Comparison of ENCODE assay signal across 8 cellular contexts in genomic region chr11:47514825-47515647, GRCh38. TPM values are rescaled to one million over a fixed set of nuclear protein-coding genes. Genes with fewer than 3 reads are reported as not detected.
DNase-seq lines count a peak whose midpoint lies in the region; ATAC-seq, FAIRE-seq and TF ChIP-seq lines count a peak whose summit lies in the region.

No MANE protein-coding gene starts in this region.

- POLR2A ChIA-PET in T-cell (lab: Charles Lee) = interaction anchor here (0.5 to 0.9 kb wide), 6 partner anchors 8 to 1672 kb away, joined by 3 to 5 read pairs (median 3); no protein-coding TSS in a partner anchor

- H3K27me3 ChIP-seq in ectodermal cell (ENCODE audit: control insufficient read depth, insufficient read depth, low read length, poor library complexity, severe bottlenecking) (no peaks in the 10 kb centered on the region), prostate gland (replicated peaks; ENCODE audit: insufficient read depth) (no peaks in the 10 kb centered on the region)
- H3K27me3 ChIP-seq in effector memory CD4-positive, alpha-beta T cell (replicated peaks; ENCODE audit: control insufficient read depth, insufficient read depth, low read length, poor library complexity, severe bottlenecking) = no peaks in the 10 kb centered on the region

- CTCF ChIA-PET in T-cell (lab: Charles Lee) = interaction anchor here in 1 of 2 donors (0.7 kb wide), 1 partner anchor 1448 kb away, joined by 3 read pairs; no protein-coding TSS in a partner anchor

- H3K4me3 ChIP-seq in ectodermal cell (ENCODE audit: insufficient read depth, low read depth, low read length) (no peak overlapping the region), prostate gland (no peak overlapping the region)
- no peak overlapping the region for H3K4me3 ChIP-seq in effector memory CD4-positive, alpha-beta T cell (ENCODE audit: insufficient read depth, low read depth, low read length, poor library complexity, severe bottlenecking)

- intact Hi-C loops in prostate gland (cut with DNase I) = no loop called here

- 82 to 83% methylated on average over 4 to 5 of the region's 5 CpGs for WGBS in ectodermal cell, 2 experiments
- WGBS in prostate gland = 91% methylated on average over 5 of the region's 5 CpGs

- H3K36me3 Mint-ChIP-seq in T-cell = peaks cover 6% of the 10 kb centered on the region
- no peaks in the 10 kb centered on the region for H3K36me3 Mint-ChIP-seq in neural crest cell (ENCODE audit: low read depth)

- peak overlapping the region; percentile 15 to 69 (median 42) for H3K4me3 Mint-ChIP-seq in T-cell
- no peak overlapping the region for H3K4me3 Mint-ChIP-seq in neural crest cell

- TF ChIP-seq POLR2A in GM12892 (IDR thresholded peaks at IDR 0.05; ENCODE audit: low read depth, low read length) = no peak
- no peak for TF ChIP-seq POLR2A in prostate gland (IDR thresholded peaks at IDR 0.05)

- peaks cover 14% of the 10 kb centered on the region for H3K4me1 ChIP-seq in ectodermal cell (ENCODE audit: control insufficient read depth, insufficient read depth, low read length)
- peaks cover 45% of the 10 kb centered on the region for H3K4me1 ChIP-seq in effector memory CD4-positive, alpha-beta T cell (ENCODE audit: control insufficient read depth, insufficient read depth, low read length, poor library complexity, severe bottlenecking)
- H3K4me1 ChIP-seq in prostate gland (replicated peaks) = no peaks in the 10 kb centered on the region

- TF ChIP-seq CTCF in neural crest cell (conservative IDR thresholded peaks at IDR 0.05) (no peak), prostate gland (IDR thresholded peaks at IDR 0.05) (no peak)

- FAIRE-seq in GM12892 (lab: Jason Lieb, UNC) = peak; percentile 90

- H3K9me3 ChIP-seq in ectodermal cell (ENCODE audit: control insufficient read depth, low read length) = no peaks in the 10 kb centered on the region
- H3K9me3 ChIP-seq in effector memory CD4-positive, alpha-beta T cell (ENCODE audit: control insufficient read depth, low read length) = no peaks in the 10 kb centered on the region
- no peaks in the 10 kb centered on the region for H3K9me3 ChIP-seq in prostate gland

- DNase-seq in GM12892 (ENCODE audit: insufficient read length) (no peak), T-cell (no peak), neural crest cell (ENCODE audit: low read depth, low spot score) (no peak), prostate gland (ENCODE audit: low spot score) (no peak), NCI-H1930 (lab: John Stamatoyannopoulos, UW) (no peak)
- DNase-seq in effector memory CD4-positive, alpha-beta T cell = no peak

- no peaks in the 10 kb centered on the region for H3K36me3 ChIP-seq in ectodermal cell (ENCODE audit: control insufficient read depth, insufficient read depth, low read length)
- no peaks in the 10 kb centered on the region for H3K36me3 ChIP-seq in effector memory CD4-positive, alpha-beta T cell (ENCODE audit: control insufficient read depth, insufficient read depth, low read length)
- no peaks in the 10 kb centered on the region for H3K36me3 ChIP-seq in prostate gland

- H3K27me3 Mint-ChIP-seq in T-cell (no peaks in the 10 kb centered on the region), neural crest cell (ENCODE audit: low read depth) (no peaks in the 10 kb centered on the region)

- H3K27ac ChIP-seq in ectodermal cell (ENCODE audit: insufficient read depth, low read depth, low read length, poor library complexity, severe bottlenecking) (peak overlapping the region; percentile 42), prostate gland (no peak overlapping the region)
- H3K27ac ChIP-seq in effector memory CD4-positive, alpha-beta T cell (ENCODE audit: insufficient read depth, low read length, poor library complexity, severe bottlenecking) = no peak overlapping the region

- peak; percentile 33 for ATAC-seq in HG03139 (IDR thresholded peaks at IDR 0.05; ENCODE audit: unreplicated experiment)
- peak in 1 of 4 experiments; percentile 24 for ATAC-seq in T-cell (replicated peaks in 1 of 4)

- H3K27ac Mint-ChIP-seq in T-cell = peak overlapping the region; percentile 42 to 73
- peak overlapping the region; percentile 30 for H3K27ac Mint-ChIP-seq in neural crest cell (ENCODE audit: unreplicated experiment)

- H3K9me3 Mint-ChIP-seq in T-cell = no peaks in the 10 kb centered on the region
- H3K9me3 Mint-ChIP-seq in neural crest cell = no peaks in the 10 kb centered on the region

- H3K4me1 Mint-ChIP-seq in T-cell (peaks cover 85 to 91% (median 88%) of the 10 kb centered on the region in 3 donors), neural crest cell (peaks cover 53% of the 10 kb centered on the region)

RNA-seq across cellular contexts. Expression of gene CELF1, which starts 37.9 kb away (rescaled TPM):
- 46.9 TPM for polyA plus RNA-seq in GM12892 (2012; ENCODE audit: missing spikeins)
- total RNA-seq in T-cell = 100 to 1,000 TPM; 109 to 124 (median 123) TPM
- 157 TPM for polyA plus RNA-seq in ectodermal cell (2013, experiment 1 of 4)
- 153 TPM for polyA plus RNA-seq in ectodermal cell (2013, experiment 2 of 4)
- 83.6 TPM for polyA plus RNA-seq in ectodermal cell (2013, experiment 3 of 4)
- 89.6 TPM for polyA plus RNA-seq in ectodermal cell (2013, experiment 4 of 4)
- 176 and 180 TPM in 2 replicates for total RNA-seq in neural crest cell
- total RNA-seq in prostate gland = 100 to 1,000 TPM in 1 of 2 donors, 10 to 100 TPM in 1; 68.9 to 134 TPM

RNA-seq across cellular contexts. Expression of gene PTPMT1, which starts 50.4 kb away (rescaled TPM):
- polyA plus RNA-seq in GM12892 (2012; ENCODE audit: missing spikeins) = 49.1 TPM
- total RNA-seq in T-cell (10 to 100 TPM; 14.9 to 25.3 (median 25.0) TPM), neural crest cell (41.8 and 47.0 TPM in 2 replicates), prostate gland (100 to 1,000 TPM; 153 to 184 TPM)
- 32.1 TPM for polyA plus RNA-seq in ectodermal cell (2013, experiment 1 of 4)
- polyA plus RNA-seq in ectodermal cell (2013, experiment 2 of 4) = 45.0 TPM
- 43.9 TPM for polyA plus RNA-seq in ectodermal cell (2013, experiment 3 of 4)
- 46.8 TPM for polyA plus RNA-seq in ectodermal cell (2013, experiment 4 of 4)
